ENCODE assay signal across 23 cellular contexts in the genomic region with DNA sequence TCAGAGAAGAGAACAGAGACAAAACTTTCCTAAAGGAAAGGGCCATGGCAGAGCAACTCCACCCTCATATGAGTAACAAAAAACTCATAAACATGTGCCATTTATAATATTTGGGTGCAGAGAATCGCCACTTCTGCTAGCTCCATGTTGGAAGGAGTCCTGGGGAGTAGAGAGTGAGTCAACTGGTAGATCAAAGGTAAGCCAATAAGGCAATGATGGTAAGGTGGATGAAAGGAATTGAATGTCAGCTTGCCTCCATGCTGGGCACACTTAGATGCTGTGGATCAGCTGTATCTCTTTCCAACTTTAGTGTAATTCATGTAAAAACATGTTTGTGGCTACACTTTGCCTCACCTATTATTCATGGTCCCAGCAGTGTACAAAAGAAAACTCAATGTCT. TPM values are rescaled to one million over a fixed set of nuclear protein-coding genes. Genes with fewer than 3 reads are reported as not detected.
"Had no signal": no experiment of that assay in that cellular context is flagged by ENCODE, and none has a peak within 500 bp of the region (broad histone marks: within the 10 kb centered on the region; RNA-seq: fewer than 3 reads in every experiment).

No MANE protein-coding gene starts in this region.

- H2AFZ ChIP-seq: neural progenitor cell, parathyroid adenoma had no signal

- H3K4me1 ChIP-seq: gastrocnemius medialis, neural progenitor cell, parathyroid adenoma had no signal

- H3K4me3 ChIP-seq: gastrocnemius medialis, neural progenitor cell, stomach, thyroid gland had no signal

- H3K79me2 ChIP-seq: parathyroid adenoma had no signal

- H3K4me2 ChIP-seq: neural progenitor cell had no signal

- H3K9me3 ChIP-seq: gastrocnemius medialis, stomach, thyroid gland had no signal

- ATAC-seq: effector memory CD8-positive, alpha-beta T cell; gastrocnemius medialis; left lobe of liver; naive thymus-derived CD4-positive, alpha-beta T cell; sciatic nerve; stimulated activated effector memory CD8-positive, alpha-beta T cell treated with anti-CD3 and anti-CD28 coated beads, Interleukin-12 subunit alpha, Interleukin-12 subunit beta, amount 100 ng/mL, for 72 hours had no signal

- H3K36me3 ChIP-seq: gastrocnemius medialis, neural progenitor cell, stomach, thyroid gland had no signal

- DNase-seq: cortex of kidney; effector memory CD8-positive, alpha-beta T cell; foreskin fibroblast; gastrocnemius medialis; head of caudate nucleus; kidney; mesendoderm; midbrain; naive thymus-derived CD4-positive, alpha-beta T cell; stimulated activated CD4-positive, alpha-beta T cell treated with anti-CD3 and anti-CD28 coated beads, Interleukin-2, amount 100 ng/mL, for 24 hours; stimulated activated CD4-positive, alpha-beta T cell treated with anti-CD3 and anti-CD28 coated beads, Interleukin-4, amount 100 ng/mL, for 24 hours; stimulated activated naive CD4-positive, alpha-beta T cell treated with Interleukin-2 at 50 U/mL for 16 hours; stomach had no signal

- H3K27ac ChIP-seq: gastrocnemius medialis, neural progenitor cell, parathyroid adenoma, stomach, thyroid gland had no signal

- H3K9ac ChIP-seq: neural progenitor cell, parathyroid adenoma had no signal

RNA-seq across cellular contexts. Expression of a gene that starts 4.7 kb away (rescaled TPM):
- total RNA-seq: gastrocnemius medialis; glomerular endothelial cell; left lobe of liver; lower leg skin; naive thymus-derived CD4-positive, alpha-beta T cell; osteoblast; progenitor cell of endocrine pancreas; sciatic nerve; stomach had no signal
- polyA plus RNA-seq: naive thymus-derived CD4-positive, alpha-beta T cell had no signal
